ENCODE assay signal across 13 cellular contexts in genomic region chr1:43152866-43153265, GRCh38. TPM values are rescaled to one million over a fixed set of nuclear protein-coding genes. Genes with fewer than 3 reads are reported as not detected.
DNase-seq lines count a peak whose midpoint lies in the region; ATAC-seq, FAIRE-seq and TF ChIP-seq lines count a peak whose summit lies in the region.
"Had no signal": no experiment of that assay in that cellular context is flagged by ENCODE, and none has a peak within 500 bp of the region (broad histone marks: within the 10 kb centered on the region; RNA-seq: fewer than 3 reads in every experiment).

No MANE protein-coding gene starts in this region.

- H3K27me3 Mint-ChIP-seq in WTC11 (ENCODE audit: low read depth): peaks cover 11% of the 10 kb centered on the region; the same call in 1 of the 2 replicates

- no peaks in the 10 kb centered on the region for H3K9me3 ChIP-seq in iPS-18a (ENCODE audit: control insufficient read depth, low read depth, low read length)
- no peaks in the 10 kb centered on the region for H3K9me3 ChIP-seq in tibial nerve
- H3K9me3 ChIP-seq: adrenal gland had no signal

- H3K36me3 Mint-ChIP-seq in WTC11: no peaks in the 10 kb centered on the region

- no peak for TF ChIP-seq POLR2A in tibial nerve (IDR thresholded peaks at IDR 0.05)

- H3K27me3 ChIP-seq in iPS-18a (ENCODE audit: control insufficient read depth, insufficient read depth, low read length) (no peaks in the 10 kb centered on the region), tibial nerve (peaks cover 0 to 9% of the 10 kb centered on the region in 2 donors)
- H3K27me3 ChIP-seq: adrenal gland had no signal

- ATAC-seq in WTC11 (peak; percentile 23; the same call in 1 of the 2 replicates), GM21528 (IDR thresholded peaks at IDR 0.05; ENCODE audit: low FRiP score, unreplicated experiment) (no peak)

- no peak for TF ChIP-seq EP300 in tibial nerve (IDR thresholded peaks at IDR 0.05)

- H3K27ac Mint-ChIP-seq in WTC11: no peak overlapping the region
- H3K27ac Mint-ChIP-seq: nephron; T-helper 2 cell treated with Interferon-gamma antibody and Interleukin-4, amounts not matched to agents 5 μg/mL and 100 μg/mL, for 36 hours had no signal

- no peak overlapping the region for H3K4me3 ChIP-seq in iPS-18a (ENCODE audit: low read length)
- no peak overlapping the region for H3K4me3 ChIP-seq in tibial nerve
- H3K4me3 ChIP-seq: adrenal gland had no signal

- peak; percentile 11 for FAIRE-seq in G401.6 (lab: Jason Lieb, UNC)

- DNase-seq in Kasumi-1 (lab: John Stamatoyannopoulos, UW) (peak; percentile 28 to 38), WTC11 (ENCODE audit: low spot score) (no peak), CD1c-positive myeloid dendritic cell (ENCODE audit: extremely low spot score) (no peak), tibial nerve (ENCODE audit: low spot score in 2 of 2) (no peak)
- DNase-seq in NK-92 treated with Interleukin-12 subunit alpha and Interleukin-12 subunit beta, amount 100 ng/mL, for 24 hours (lab: John Stamatoyannopoulos, UW): no peak
- DNase-seq: activated CD4-positive, alpha-beta T cell treated with anti-CD3 and anti-CD28 coated beads, Interleukin-2, amount 50 U/mL, for 4 hours; adrenal gland; RPMI8226 had no signal

- WGBS in tibial nerve, 2 donors: 66 to 69% methylated on average over 4 of the region's 4 CpGs

- H3K4me1 ChIP-seq in iPS-18a (ENCODE audit: control insufficient read depth, low read depth, low read length) (peaks cover 7% of the 10 kb centered on the region), tibial nerve (peaks cover 0 to 6% (median 2%) of the 10 kb centered on the region in 4 donors)

- no peak overlapping the region for H3K4me3 Mint-ChIP-seq in WTC11
- H3K4me3 Mint-ChIP-seq: nephron; T-helper 2 cell treated with Interferon-gamma antibody and Interleukin-4, amounts not matched to agents 5 μg/mL and 100 μg/mL, for 36 hours had no signal

- H3K27ac ChIP-seq in iPS-18a (ENCODE audit: low read length): peak overlapping the region; percentile 25
- H3K27ac ChIP-seq in tibial nerve: no peak overlapping the region
- H3K27ac ChIP-seq: adrenal gland had no signal

- no peaks in the 10 kb centered on the region for H3K9me3 Mint-ChIP-seq in WTC11
- H3K9me3 Mint-ChIP-seq: nephron; T-helper 2 cell treated with Interferon-gamma antibody and Interleukin-4, amounts not matched to agents 5 μg/mL and 100 μg/mL, for 36 hours had no signal

- peaks cover 20% of the 10 kb centered on the region for H3K4me1 Mint-ChIP-seq in WTC11

- CTCF ChIA-PET in WTC11 (lab: Charles Lee): interaction anchor here (0.6 to 1.2 kb wide), 3 partner anchors 79 to 240 kb away, joined by 3 to 5 read pairs (median 4); no protein-coding TSS in a partner anchor

- H3K36me3 ChIP-seq in iPS-18a (ENCODE audit: control insufficient read depth, low read depth, low read length): no peaks in the 10 kb centered on the region
- no peaks in the 10 kb centered on the region for H3K36me3 ChIP-seq in tibial nerve
- H3K36me3 ChIP-seq: adrenal gland had no signal

- POLR2A ChIA-PET in WTC11 (lab: Charles Lee): no interaction called here

- TF ChIP-seq CTCF in WTC11 (IDR thresholded peaks at IDR 0.05): no peak
- TF ChIP-seq CTCF in tibial nerve (IDR thresholded peaks at IDR 0.05): no peak

- H3K9ac ChIP-seq in iPS-18a (ENCODE audit: low read length): no peak overlapping the region

TF ChIP-seq in WTC11, 78 proteins besides CTCF, POLR2A, EP300 and RAD21:
- TF ChIP-seq FOXK1 (CRISPR knock-in tag; IDR thresholded peaks at IDR 0.05) (no peak), IRF1 (CRISPR knock-in tag; IDR thresholded peaks at IDR 0.05) (no peak), ZNF425 (CRISPR knock-in tag; conservative IDR thresholded peaks at IDR 0.05) (no peak)
TF ChIP-seq in WTC11: peak in this region for 0.

RNA-seq across cellular contexts. Expression of gene EBNA1BP2, which starts 19.2 kb away (rescaled TPM):
- total RNA-seq in WTC11 (2021) (66.7 to 93.7 TPM (median 67.7 TPM) in 3 replicates), tibial nerve (10 to 100 TPM; 48.8 to 57.3 (median 51.2) TPM)

RNA-seq across cellular contexts. Expression of gene CFAP57, which starts 19.3 kb away (rescaled TPM):
- total RNA-seq in WTC11 (2021) (0.27 to 0.78 TPM (median 0.42 TPM) in 3 replicates), tibial nerve (under 1 TPM in 3 of 4 donors, not detected in 1; 0.21 to 0.30 (median 0.22) TPM)

Comparison
In these comparisons a context has a peak if more than half of its experiments do, and no peak if none do; other contexts are left out.
1. DNase-seq: peak in Kasumi-1 (2 of 2); none in WTC11 (single experiment), CD1c-positive myeloid dendritic cell (single experiment), NK-92 treated with Interleukin-12 subunit alpha and Interleukin-12 subunit beta, amount 100 ng/mL, for 24 hours (single experiment) and tibial nerve (0 of 2).